In genomic region chr4:2274320-2275043, GRCh38 we compare ENCODE assay signal across 23 cellular contexts. TPM values are rescaled to one million over a fixed set of nuclear protein-coding genes. Genes with fewer than 3 reads are reported as not detected.
A peak's percentile ranks its signal among the peaks of the same experiment; 100 is the strongest.
DNase-seq lines count a peak whose midpoint lies in the region; ATAC-seq and TF ChIP-seq lines count a peak whose summit lies in the region.
"Had no signal": no experiment of that assay in that cellular context is flagged by ENCODE, and none has a peak within 500 bp of the region (broad histone marks: within the 10 kb centered on the region; RNA-seq: fewer than 3 reads in every experiment).

No MANE protein-coding gene starts in this region.

- H3K9me3 Mint-ChIP-seq in endodermal cell, result no peaks in the 10 kb centered on the region
- H3K9me3 Mint-ChIP-seq: CD4-positive, alpha-beta T cell had no signal

- no peak for TF ChIP-seq RAD21 in SK-N-SH (IDR thresholded peaks at IDR 0.05; ENCODE audit: low read length)

- no peaks in the 10 kb centered on the region for H3K36me3 ChIP-seq in SK-N-SH (replicated peaks in 1 of 2; ENCODE audit: control insufficient read depth in 1 of 2, insufficient read depth in 2 of 2, low read length in 1 of 2)
- no peaks in the 10 kb centered on the region for H3K36me3 ChIP-seq in endodermal cell (ENCODE audit: control insufficient read depth, insufficient read depth, low read length)
- H3K36me3 ChIP-seq in spleen, result peaks cover 0 to 27% (median 0%) of the 10 kb centered on the region in 6 donors
- no peaks in the 10 kb centered on the region for H3K36me3 ChIP-seq in colonic mucosa
- H3K36me3 ChIP-seq: BLaER1 had no signal

- TF ChIP-seq POLR2A in spleen (IDR thresholded peaks at IDR 0.05), result no peak

- TF ChIP-seq EP300 in SK-N-SH (IDR thresholded peaks at IDR 0.05; ENCODE audit: borderline replicate concordance in 1 of 2, low read depth in 1 of 2, low read length in 1 of 2), result no peak; a peak in 1 of 4 replicates

- intact Hi-C loops in spleen (cut with DNase I; ENCODE audit: low total_unique reads), result no loop called here
- intact Hi-C loops in colonic mucosa (cut with DNase I), result no loop called here

- H3K4me3 ChIP-seq in SK-N-SH (ENCODE audit: low read depth in 2 of 2, low read length in 1 of 2), result no peak overlapping the region
- no peak overlapping the region for H3K4me3 ChIP-seq in endodermal cell (ENCODE audit: low read length)
- no peak overlapping the region for H3K4me3 ChIP-seq in spleen
- no peak overlapping the region for H3K4me3 ChIP-seq in colonic mucosa
- H3K4me3 ChIP-seq: BLaER1 had no signal

- H3K79me2 ChIP-seq in SK-N-SH (ENCODE audit: insufficient read depth), result no peaks in the 10 kb centered on the region

- 61% methylated on average over 12 of the region's 21 CpGs for WGBS in SK-N-SH (ENCODE audit: low lambda C conversion rate)
- 90 to 93% methylated on average over 12 to 21 of the region's 21 CpGs for WGBS in endodermal cell (ENCODE audit: insufficient coverage in 1 of 2, insufficient read length in 1 of 2), 2 experiments
- WGBS in spleen, 5 donors, result 87 to 92% (median 89%) methylated on average over 20 to 21 of the region's 21 CpGs

- no peak overlapping the region for H2AFZ ChIP-seq in SK-N-SH (ENCODE audit: low read depth)

- no peak overlapping the region; a peak in 1 of 4 replicates for H3K27ac ChIP-seq in SK-N-SH (ENCODE audit: low read depth in 2 of 2, low read length in 1 of 2)
- no peak overlapping the region for H3K27ac ChIP-seq in endodermal cell (ENCODE audit: low read depth, low read length)
- no peak overlapping the region for H3K27ac ChIP-seq in spleen
- H3K27ac ChIP-seq in colonic mucosa, result no peak overlapping the region
- H3K27ac ChIP-seq: 22Rv1, BLaER1, RWPE1 had no signal

- H3K36me3 Mint-ChIP-seq in endodermal cell (ENCODE audit: low read depth), result no peaks in the 10 kb centered on the region

- no peak for ATAC-seq in GM21381 (IDR thresholded peaks at IDR 0.05; ENCODE audit: unreplicated experiment)
- ATAC-seq in HG03095 (IDR thresholded peaks at IDR 0.05; ENCODE audit: unreplicated experiment), result no peak

- CTCF ChIA-PET in SK-N-SH (lab: Yijun Ruan, JAX), result interaction anchor here (1.2 to 1.4 kb wide), 2 partner anchors 41 to 55 kb away, joined by 3 to 5 read pairs; no protein-coding TSS in a partner anchor

- H3K9ac ChIP-seq in SK-N-SH (no peak overlapping the region), endodermal cell (ENCODE audit: extremely low read depth, low read length, poor library complexity, severe bottlenecking) (no peak overlapping the region), colonic mucosa (ENCODE audit: low read depth in 2 of 2, low read length in 2 of 2) (no peak overlapping the region)
- H3K9ac ChIP-seq: BLaER1 had no signal

- H3K4me1 ChIP-seq in SK-N-SH (ENCODE audit: control insufficient read depth in 1 of 2, insufficient read depth in 2 of 2, low read depth in 1 of 2, low read length in 1 of 2) (peaks cover 0 to 31% of the 10 kb centered on the region in 2 experiments; a peak in 1 of 4 replicates), endodermal cell (ENCODE audit: control insufficient read depth, insufficient read depth, low read length) (peaks cover 7% of the 10 kb centered on the region), spleen (no peaks in the 10 kb centered on the region), colonic mucosa (no peaks in the 10 kb centered on the region)

- H3K4me3 Mint-ChIP-seq in endodermal cell, result no peak overlapping the region
- H3K4me3 Mint-ChIP-seq: CD4-positive, alpha-beta T cell had no signal

- H3K27me3 Mint-ChIP-seq in endodermal cell (ENCODE audit: insufficient read depth), result no peaks in the 10 kb centered on the region
- H3K27me3 Mint-ChIP-seq: CD4-positive, alpha-beta T cell had no signal

- H3K27me3 ChIP-seq in SK-N-SH (ENCODE audit: insufficient read depth), result no peaks in the 10 kb centered on the region
- H3K27me3 ChIP-seq in endodermal cell (ENCODE audit: control insufficient read depth, insufficient read depth, low read length, poor library complexity, severe bottlenecking), result no peaks in the 10 kb centered on the region
- no peaks in the 10 kb centered on the region for H3K27me3 ChIP-seq in spleen (replicated peaks in 1 of 7)
- no peaks in the 10 kb centered on the region for H3K27me3 ChIP-seq in colonic mucosa
- H3K27me3 ChIP-seq: BLaER1 had no signal

- peak; percentile 75 for DNase-seq in DMS 273 (lab: John Stamatoyannopoulos, UW; ENCODE audit: unreplicated experiment)
- no peak for DNase-seq in DMS 273 treated with DMSO at 0.1 percent for 48 hours (lab: John Stamatoyannopoulos, UW)
- peak; percentile 68 for DNase-seq in SK-N-SH
- no peak for DNase-seq in endodermal cell
- peak; percentile 58 for DNase-seq in spleen
- DNase-seq in colonic mucosa, result no peak
- DNase-seq: ACHN; CD4-positive, alpha-beta T cell; COR-L47; DND-41; MM.1S; NCI-H1048; NCI-H1417 treated with DMSO at 0.1 percent for 48 hours; NCI-H1930; NCI-H2227 treated with DMSO at 0.1 percent for 48 hours; NCI-H510A treated with DMSO at 0.1 percent for 48 hours; NCI-H748 treated with DMSO at 0.1 percent for 48 hours; NK-92 treated with Interleukin-12 subunit alpha and Interleukin-12 subunit beta, amount 100 ng/mL, for 24 hours had no signal

- TF ChIP-seq CTCF in SK-N-SH (IDR thresholded peaks at IDR 0.05), result no peak
- TF ChIP-seq CTCF in endodermal cell (conservative IDR thresholded peaks at IDR 0.05), result no peak
- TF ChIP-seq CTCF in spleen (IDR thresholded peaks at IDR 0.05 in 8 of 11, conservative IDR thresholded peaks at IDR 0.05 in 3 of 11), result no peak
- no peak for TF ChIP-seq CTCF in colonic mucosa (IDR thresholded peaks at IDR 0.05)

- no peaks in the 10 kb centered on the region for H3F3A ChIP-seq in SK-N-SH (replicated peaks; ENCODE audit: insufficient read depth)

- no peaks in the 10 kb centered on the region for H4K20me1 ChIP-seq in SK-N-SH (ENCODE audit: insufficient read depth)
- H4K20me1 ChIP-seq: BLaER1 had no signal

- no peak overlapping the region for H3K4me2 ChIP-seq in SK-N-SH
- H3K4me2 ChIP-seq: BLaER1 had no signal

- no peaks in the 10 kb centered on the region for H3K9me3 ChIP-seq in SK-N-SH
- no peaks in the 10 kb centered on the region for H3K9me3 ChIP-seq in endodermal cell (ENCODE audit: control insufficient read depth, low read length)
- no peaks in the 10 kb centered on the region for H3K9me3 ChIP-seq in spleen
- no peaks in the 10 kb centered on the region for H3K9me3 ChIP-seq in colonic mucosa
- H3K9me3 ChIP-seq: BLaER1 had no signal

- peak overlapping the region; percentile 38 for H3K27ac Mint-ChIP-seq in endodermal cell
- H3K27ac Mint-ChIP-seq: CD4-positive, alpha-beta T cell had no signal

- POLR2A ChIA-PET in SK-N-SH (lab: Yijun Ruan, JAX), result no interaction called here

- no peaks in the 10 kb centered on the region for H3K9me2 ChIP-seq in SK-N-SH

- H3K4me1 Mint-ChIP-seq in endodermal cell, result peaks cover 18% of the 10 kb centered on the region

TF ChIP-seq in SK-N-SH, 30 proteins besides CTCF, POLR2A, EP300 and RAD21:
- TF ChIP-seq GATA2 (CRISPR knock-in tag; IDR thresholded peaks at IDR 0.05) (peak; percentile 74), RFX5 (IDR thresholded peaks at IDR 0.05; ENCODE audit: low read length) (no peak)
TF ChIP-seq in SK-N-SH: peak in this region for 1.

RNA-seq across cellular contexts. Expression of gene MXD4, which starts 12.6 kb away (rescaled TPM):
- polyA plus RNA-seq in SK-N-SH (2012; rRNA removed) (38.6 and 42.2 TPM in 2 replicates), spleen (100 to 1,000 TPM in 1 of 3 donors, 10 to 100 TPM in 2; 36.0 to 103 (median 38.4) TPM)
- 17.3 and 28.2 TPM in 2 replicates for polyA plus RNA-seq in SK-N-SH (2012; cell fraction: cytosol; rRNA removed)
- 58.8 and 62.0 TPM in 2 replicates for polyA plus RNA-seq in SK-N-SH (2012; cell fraction: nucleus; rRNA removed)
- total RNA-seq in endodermal cell (10 to 100 TPM; 46.0 to 78.8 TPM), spleen (100 to 1,000 TPM in 5 of 7 donors, 10 to 100 TPM in 2; 51.8 to 128 (median 112) TPM), colonic mucosa (10 to 100 TPM; 36.7 to 43.3 TPM)
- polyA plus RNA-seq in endodermal cell (2013, experiment 1 of 2), result 44.5 TPM
- polyA plus RNA-seq in endodermal cell (2013, experiment 2 of 2), result 46.2 TPM

RNA-seq across cellular contexts. Expression of gene HAUS3, which starts 32.6 kb away (rescaled TPM):
- 6.3 and 6.4 TPM in 2 replicates for polyA plus RNA-seq in SK-N-SH (2012; rRNA removed)
- polyA plus RNA-seq in SK-N-SH (2012; cell fraction: cytosol; rRNA removed), result 4.0 and 4.4 TPM in 2 replicates
- 15.3 and 15.8 TPM in 2 replicates for polyA plus RNA-seq in SK-N-SH (2012; cell fraction: nucleus; rRNA removed)
- total RNA-seq in endodermal cell, result 10 to 100 TPM; 17.0 to 22.6 TPM
- 17.3 TPM for polyA plus RNA-seq in endodermal cell (2013, experiment 1 of 2)
- polyA plus RNA-seq in endodermal cell (2013, experiment 2 of 2), result 17.0 TPM
- 10 to 100 TPM; 16.2 to 22.4 (median 19.2) TPM for total RNA-seq in spleen
- polyA plus RNA-seq in spleen, result 10 to 100 TPM; 10.3 to 15.0 (median 13.0) TPM
- total RNA-seq in colonic mucosa, result 10 to 100 TPM in 1 of 2 donors, 1 to 10 TPM in 1; 9.1 to 13.0 TPM

RNA-seq across cellular contexts. Expression of gene POLN, which starts 32.6 kb away (rescaled TPM):
- polyA plus RNA-seq in SK-N-SH (2012; rRNA removed), result 0.67 and 1.2 TPM in 2 replicates
- polyA plus RNA-seq in SK-N-SH (2012; cell fraction: cytosol; rRNA removed), result 0.31 and 0.38 TPM in 2 replicates
- 4.2 and 4.9 TPM in 2 replicates for polyA plus RNA-seq in SK-N-SH (2012; cell fraction: nucleus; rRNA removed)
- total RNA-seq in endodermal cell, result 1 to 10 TPM; 2.8 to 2.9 TPM
- 1.0 TPM for polyA plus RNA-seq in endodermal cell (2013, experiment 1 of 2)
- 0.70 TPM for polyA plus RNA-seq in endodermal cell (2013, experiment 2 of 2)
- total RNA-seq in spleen, result 1 to 10 TPM; 1.9 to 3.5 (median 2.9) TPM
- polyA plus RNA-seq in spleen, result 1 to 10 TPM; 1.2 to 1.5 (median 1.5) TPM
- 1 to 10 TPM; 1.6 to 2.8 TPM for total RNA-seq in colonic mucosa

Comparison
In these comparisons a context has a peak if more than half of its experiments do, and no peak if none do; other contexts are left out.
1. DNase-seq: peak in DMS 273 (single experiment), SK-N-SH (single experiment) and spleen (single experiment); none in DMS 273 treated with DMSO at 0.1 percent for 48 hours (single experiment), endodermal cell (single experiment) and colonic mucosa (single experiment).